ENCODE assay signal across 16 cellular contexts in the genomic region with DNA sequence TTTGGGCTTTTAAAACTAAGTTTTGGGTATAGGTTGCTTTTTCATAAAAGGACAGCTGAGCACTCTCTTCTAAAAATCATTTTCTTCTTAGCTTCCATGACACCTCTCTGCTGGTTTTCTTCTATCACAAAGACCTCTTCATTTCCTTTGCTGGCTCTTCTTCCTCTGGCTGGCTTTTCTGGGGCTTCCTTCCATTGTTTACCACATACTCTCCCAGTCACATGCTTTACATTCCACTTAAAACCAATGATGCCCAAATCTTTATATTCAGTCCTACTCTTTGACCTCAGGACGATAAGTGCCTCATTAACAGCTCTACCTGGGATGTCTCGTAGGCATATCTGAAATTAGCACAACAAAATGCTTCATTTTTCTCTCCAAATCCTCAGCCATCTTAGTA. TPM values are rescaled to one million over a fixed set of nuclear protein-coding genes. Genes with fewer than 3 reads are reported as not detected.
A peak's percentile ranks its signal among the peaks of the same experiment; 100 is the strongest.
DNase-seq lines count a peak whose midpoint lies in the region; ATAC-seq and TF ChIP-seq lines count a peak whose summit lies in the region.
"Had no signal": no experiment of that assay in that cellular context is flagged by ENCODE, and none has a peak within 500 bp of the region (broad histone marks: within the 10 kb centered on the region; RNA-seq: fewer than 3 reads in every experiment).

No MANE protein-coding gene starts in this region.

- H3K23ac ChIP-seq in IMR-90 (ENCODE audit: low read depth, low read length) = no peak overlapping the region

- H3K36me3 ChIP-seq in IMR-90 (ENCODE audit: control insufficient read depth, insufficient read depth, low read length) (peaks cover 14% of the 10 kb centered on the region), neural progenitor cell (peaks cover 23% of the 10 kb centered on the region), osteoblast (ENCODE audit: insufficient read depth, low read length) (peaks cover 45% of the 10 kb centered on the region), tibial artery (peaks cover 56 to 80% (median 71%) of the 10 kb centered on the region in 3 donors)

- H3K27me3 ChIP-seq in IMR-90 (ENCODE audit: control insufficient read depth, insufficient read depth, low read length) = no peaks in the 10 kb centered on the region
- H3K27me3 ChIP-seq in neural progenitor cell = no peaks in the 10 kb centered on the region
- H3K27me3 ChIP-seq in osteoblast (ENCODE audit: insufficient read depth, low read length) = no peaks in the 10 kb centered on the region
- H3K27me3 ChIP-seq in tibial artery = no peaks in the 10 kb centered on the region
- H3K27me3 ChIP-seq: BLaER1, heart left ventricle had no signal

- H3K9me1 ChIP-seq in IMR-90 (ENCODE audit: insufficient read depth, low read length) = no peaks in the 10 kb centered on the region

- no peak for DNase-seq in activated CD8-positive, alpha-beta T cell treated with anti-CD3 and anti-CD28 coated beads for 36 hours
- DNase-seq in activated CD8-positive, alpha-beta T cell treated with anti-CD3 and anti-CD28 coated beads, Interleukin-2, amount 10 ng/mL, durations not matched to agents 7 days and 5 days = no peak
- DNase-seq in IMR-90 = no peak
- DNase-seq in endothelial cell (ENCODE audit: low spot score) = peak; percentile 13
- DNase-seq in neural progenitor cell (ENCODE audit: low spot score) = no peak
- no peak for DNase-seq in osteoblast (ENCODE audit: insufficient read length, low spot score, missing footprints)
- DNase-seq in tibial artery = no peak
- DNase-seq: activated CD4-positive, alpha-beta T cell treated with anti-CD3 and anti-CD28 coated beads, Interleukin-2, amount 50 U/mL, for 1 hour; central memory CD4-positive, alpha-beta T cell; effector CD8-positive, alpha-beta T cell; heart left ventricle; immature natural killer cell; NCI-H69; posterior cingulate gyrus had no signal

- peak overlapping the region; percentile 68 for H3K27ac Mint-ChIP-seq in activated CD8-positive, alpha-beta T cell treated with anti-CD3 and anti-CD28 coated beads for 36 hours
- H3K27ac Mint-ChIP-seq in activated CD8-positive, alpha-beta T cell treated with anti-CD3 and anti-CD28 coated beads, Interleukin-2, amount 10 ng/mL, durations not matched to agents 7 days and 5 days = no peak overlapping the region
- H3K27ac Mint-ChIP-seq in endothelial cell (ENCODE audit: unreplicated experiment) (peak overlapping the region; percentile 99), neural progenitor cell (no peak overlapping the region)

- H3K56ac ChIP-seq in IMR-90 (ENCODE audit: extremely low read depth, insufficient read depth, low read length) = no peak overlapping the region

- 90% methylated on average over 2 of the region's 2 CpGs; no CpG with 5 or more reads in 1 of the 2 experiments for WGBS in IMR-90 (ENCODE audit: extremely low coverage in 2 of 2, insufficient read length in 1 of 2), 2 experiments

- no peak overlapping the region for H3K14ac ChIP-seq in IMR-90 (replicated peaks; ENCODE audit: low read depth, low read length)

- no peaks in the 10 kb centered on the region for H3K27me3 Mint-ChIP-seq in activated CD8-positive, alpha-beta T cell treated with anti-CD3 and anti-CD28 coated beads for 36 hours
- H3K27me3 Mint-ChIP-seq in activated CD8-positive, alpha-beta T cell treated with anti-CD3 and anti-CD28 coated beads, Interleukin-2, amount 10 ng/mL, durations not matched to agents 7 days and 5 days (ENCODE audit: low read depth) = no peaks in the 10 kb centered on the region
- H3K27me3 Mint-ChIP-seq in endothelial cell (ENCODE audit: unreplicated experiment) (peaks cover 2% of the 10 kb centered on the region), neural progenitor cell (ENCODE audit: insufficient read depth, low read depth) (no peaks in the 10 kb centered on the region)

- no peak overlapping the region for H4K91ac ChIP-seq in IMR-90 (ENCODE audit: insufficient read depth, low read depth, low read length)

- no peak overlapping the region for H3K4me3 ChIP-seq in IMR-90 (ENCODE audit: insufficient read depth, low read depth, low read length)
- no peak overlapping the region for H3K4me3 ChIP-seq in neural progenitor cell
- H3K4me3 ChIP-seq in osteoblast (ENCODE audit: insufficient read depth, low read length) = no peak overlapping the region
- no peak overlapping the region for H3K4me3 ChIP-seq in tibial artery
- H3K4me3 ChIP-seq: BLaER1, heart left ventricle had no signal

- no TSS peak for BruUV-seq in IMR-90 (replicated peaks; lab: Mats Ljungman, UMichigan)

- no peak overlapping the region for H2AK5ac ChIP-seq in IMR-90 (ENCODE audit: low read depth, low read length)

- no peak overlapping the region for H2BK15ac ChIP-seq in IMR-90 (ENCODE audit: low read depth, low read length)

- peaks cover 27% of the 10 kb centered on the region for H3K36me3 Mint-ChIP-seq in activated CD8-positive, alpha-beta T cell treated with anti-CD3 and anti-CD28 coated beads for 36 hours (ENCODE audit: low read depth)
- H3K36me3 Mint-ChIP-seq in activated CD8-positive, alpha-beta T cell treated with anti-CD3 and anti-CD28 coated beads, Interleukin-2, amount 10 ng/mL, durations not matched to agents 7 days and 5 days (ENCODE audit: low read depth) = peaks cover 44% of the 10 kb centered on the region
- H3K36me3 Mint-ChIP-seq in endothelial cell (ENCODE audit: low read depth, unreplicated experiment) = peaks cover 9% of the 10 kb centered on the region
- H3K36me3 Mint-ChIP-seq in neural progenitor cell = peaks cover 13% of the 10 kb centered on the region

- CTCF ChIA-PET in activated CD8-positive, alpha-beta T cell treated with anti-CD3 and anti-CD28 coated beads for 36 hours (lab: Charles Lee) = interaction anchor here (0.8 to 1.7 kb wide), 3 partner anchors 14 to 384 kb away, joined by 3 to 6 read pairs (median 3); partner anchors contain the start of genes PEX1 and RBM48
- CTCF ChIA-PET in activated CD8-positive, alpha-beta T cell treated with anti-CD3 and anti-CD28 coated beads, Interleukin-2, amount 10 ng/mL, durations not matched to agents 7 days and 5 days (lab: Charles Lee) = interaction anchor here (0.6 to 1.7 kb wide), 4 partner anchors 14 to 462 kb away, joined by 3 to 8 read pairs (median 4); partner anchors contain the start of genes PEX1 and RBM48
- CTCF ChIA-PET in IMR-90 (lab: Yijun Ruan, JAX) = no interaction called here

- H3K18ac ChIP-seq in IMR-90 (ENCODE audit: low read depth, low read length) = no peak overlapping the region

- TF ChIP-seq CTCF in activated CD8-positive, alpha-beta T cell treated with anti-CD3 and anti-CD28 coated beads for 36 hours (IDR thresholded peaks at IDR 0.05) = no peak
- TF ChIP-seq CTCF in IMR-90 (conservative IDR thresholded peaks at IDR 0.05; ENCODE audit: low read depth, low read length) (no peak), endothelial cell (IDR thresholded peaks at IDR 0.05; ENCODE audit: unreplicated experiment) (no peak), neural progenitor cell (IDR thresholded peaks at IDR 0.05) (no peak), osteoblast (IDR thresholded peaks at IDR 0.05; ENCODE audit: extremely low read depth, low read depth, low read length) (no peak), tibial artery (IDR thresholded peaks at IDR 0.05) (no peak)

- no peaks in the 10 kb centered on the region for H3K4me1 Mint-ChIP-seq in activated CD8-positive, alpha-beta T cell treated with anti-CD3 and anti-CD28 coated beads for 36 hours (ENCODE audit: low read depth)
- no peaks in the 10 kb centered on the region for H3K4me1 Mint-ChIP-seq in activated CD8-positive, alpha-beta T cell treated with anti-CD3 and anti-CD28 coated beads, Interleukin-2, amount 10 ng/mL, durations not matched to agents 7 days and 5 days (ENCODE audit: low read depth)
- peaks cover 33% of the 10 kb centered on the region for H3K4me1 Mint-ChIP-seq in endothelial cell (ENCODE audit: unreplicated experiment)
- H3K4me1 Mint-ChIP-seq in neural progenitor cell = no peaks in the 10 kb centered on the region
- H3K4me1 Mint-ChIP-seq: immature natural killer cell had no signal

- intact Hi-C loops in activated CD8-positive, alpha-beta T cell treated with anti-CD3 and anti-CD28 coated beads for 36 hours (cut with micrococcal nuclease) = no loop called here
- intact Hi-C loops in IMR-90 (cut with micrococcal nuclease) = no loop called here
- intact Hi-C loops in tibial artery (cut with DNase I; ENCODE audit: low total_unique reads) = no loop called here

- H3K4me2 ChIP-seq in IMR-90 (ENCODE audit: low read depth, low read length) (no peak overlapping the region), neural progenitor cell (no peak overlapping the region), osteoblast (ENCODE audit: insufficient read depth, low read length) (no peak overlapping the region)
- H3K4me2 ChIP-seq: BLaER1 had no signal

- POLR2A ChIA-PET in activated CD8-positive, alpha-beta T cell treated with anti-CD3 and anti-CD28 coated beads for 36 hours (lab: Charles Lee) = interaction anchor here (0.6 to 1.7 kb wide), 3 partner anchors 17 to 538 kb away, joined by 3 to 7 read pairs (median 5); no protein-coding TSS in a partner anchor
- POLR2A ChIA-PET in activated CD8-positive, alpha-beta T cell treated with anti-CD3 and anti-CD28 coated beads, Interleukin-2, amount 10 ng/mL, durations not matched to agents 7 days and 5 days (lab: Charles Lee) = interaction anchor here (0.7 kb wide), 1 partner anchor 35 kb away, joined by 3 read pairs; the partner anchor contains the start of genes PEX1 and RBM48
- POLR2A ChIA-PET in IMR-90 (lab: Charles Lee; ENCODE audit: unreplicated experiment) = no interaction called here

- ATAC-seq in activated CD8-positive, alpha-beta T cell treated with anti-CD3 and anti-CD28 coated beads for 36 hours = no peak
- ATAC-seq in activated CD8-positive, alpha-beta T cell treated with anti-CD3 and anti-CD28 coated beads, Interleukin-2, amount 10 ng/mL, durations not matched to agents 7 days and 5 days = no peak
- peak; percentile 66 for ATAC-seq in IMR-90 (ENCODE audit: low read depth)
- ATAC-seq in GM21526 (IDR thresholded peaks at IDR 0.05; ENCODE audit: low FRiP score, unreplicated experiment) = no peak
- ATAC-seq: heart left ventricle had no signal

- H2AK9ac ChIP-seq in IMR-90 (replicated peaks; ENCODE audit: low read depth, low read length, poor library complexity) = no peak overlapping the region

- no peak overlapping the region for H4K8ac ChIP-seq in IMR-90 (ENCODE audit: low read depth in 2 of 2, low read length in 2 of 2)

- H3K9me3 Mint-ChIP-seq in activated CD8-positive, alpha-beta T cell treated with anti-CD3 and anti-CD28 coated beads for 36 hours = no peaks in the 10 kb centered on the region
- no peaks in the 10 kb centered on the region for H3K9me3 Mint-ChIP-seq in activated CD8-positive, alpha-beta T cell treated with anti-CD3 and anti-CD28 coated beads, Interleukin-2, amount 10 ng/mL, durations not matched to agents 7 days and 5 days (ENCODE audit: insufficient read depth)
- H3K9me3 Mint-ChIP-seq in endothelial cell (ENCODE audit: unreplicated experiment) (no peaks in the 10 kb centered on the region), neural progenitor cell (no peaks in the 10 kb centered on the region)
- H3K9me3 Mint-ChIP-seq: immature natural killer cell had no signal

- H2BK5ac ChIP-seq in IMR-90 (ENCODE audit: low read depth, low read length, poor library complexity, severe bottlenecking) = no peak overlapping the region

- peaks cover 12% of the 10 kb centered on the region for H3F3A ChIP-seq in neural progenitor cell (ENCODE audit: low read depth)

- H2AFZ ChIP-seq in IMR-90 (replicated peaks; ENCODE audit: low read length, poor library complexity) = no peak overlapping the region
- no peak overlapping the region for H2AFZ ChIP-seq in neural progenitor cell (replicated peaks)
- H2AFZ ChIP-seq in osteoblast (ENCODE audit: low read length) = no peak overlapping the region

- no peaks in the 10 kb centered on the region for H3K4me1 ChIP-seq in IMR-90 (ENCODE audit: control insufficient read depth, insufficient read depth, low read length)
- H3K4me1 ChIP-seq in neural progenitor cell = no peaks in the 10 kb centered on the region
- H3K4me1 ChIP-seq in osteoblast (ENCODE audit: insufficient read depth, low read length) = peaks cover 4% of the 10 kb centered on the region
- H3K4me1 ChIP-seq in tibial artery = no peaks in the 10 kb centered on the region
- H3K4me1 ChIP-seq: BLaER1 had no signal

- TF ChIP-seq POLR2A in IMR-90 (IDR thresholded peaks at IDR 0.05; ENCODE audit: low read depth, low read length) = no peak

- H2BK20ac ChIP-seq in IMR-90 (ENCODE audit: low read depth, low read length) = no peak overlapping the region

- H4K5ac ChIP-seq in IMR-90 (ENCODE audit: low read depth, low read length) = no peak overlapping the region

- H3K79me1 ChIP-seq in IMR-90 (ENCODE audit: low read depth in 1 of 2, low read length in 2 of 2) = peaks cover 3 to 17% of the 10 kb centered on the region in 2 experiments; a peak in 3 of 4 replicates

- H4K20me1 ChIP-seq in IMR-90 (ENCODE audit: insufficient read depth, low read length) = no peaks in the 10 kb centered on the region; the same call in 1 of the 2 replicates
- H4K20me1 ChIP-seq in neural progenitor cell (ENCODE audit: low read depth) = no peaks in the 10 kb centered on the region
- no peaks in the 10 kb centered on the region for H4K20me1 ChIP-seq in osteoblast (ENCODE audit: insufficient read depth, low read length)

- H2BK120ac ChIP-seq in IMR-90 (ENCODE audit: low read depth, low read length) = no peak overlapping the region

- in situ Hi-C loops in IMR-90 (cut with MboI; ENCODE audit: low sequenced_read_pairs) = no loop called here

- no peak for TF ChIP-seq RAD21 in IMR-90 (IDR thresholded peaks at IDR 0.05; ENCODE audit: low read length)

- dilution Hi-C loops in IMR-90 (cut with HindIII; ENCODE audit: low sequenced_read_pairs, unreplicated experiment) = no loop called here

- H3K9me3 ChIP-seq in IMR-90 (ENCODE audit: control insufficient read depth, insufficient read depth, low read length) = no peaks in the 10 kb centered on the region
- H3K9me3 ChIP-seq in neural progenitor cell (ENCODE audit: low read depth) = no peaks in the 10 kb centered on the region
- H3K9me3 ChIP-seq in osteoblast (ENCODE audit: low read depth, low read length) = no peaks in the 10 kb centered on the region
- H3K9me3 ChIP-seq in tibial artery = no peaks in the 10 kb centered on the region
- H3K9me3 ChIP-seq: BLaER1, heart left ventricle had no signal

- H3K27ac ChIP-seq in IMR-90 (ENCODE audit: insufficient read depth, low read length) (no peak overlapping the region), neural progenitor cell (peak overlapping the region; percentile 67), osteoblast (ENCODE audit: low read depth, low read length) (no peak overlapping the region), tibial artery (no peak overlapping the region)
- H3K27ac ChIP-seq: BLaER1, heart left ventricle had no signal

- H3K79me2 ChIP-seq in neural progenitor cell (ENCODE audit: low read depth) = no peaks in the 10 kb centered on the region
- H3K79me2 ChIP-seq in osteoblast (ENCODE audit: insufficient read depth, low read length) = no peaks in the 10 kb centered on the region

- no peak overlapping the region for H3K4ac ChIP-seq in IMR-90 (ENCODE audit: low read depth, low read length)

- no peak overlapping the region for H3K9ac ChIP-seq in IMR-90 (ENCODE audit: low read depth, low read length)
- H3K9ac ChIP-seq in neural progenitor cell = no peak overlapping the region
- H3K9ac ChIP-seq: BLaER1 had no signal

- no peak overlapping the region for H3K4me3 Mint-ChIP-seq in activated CD8-positive, alpha-beta T cell treated with anti-CD3 and anti-CD28 coated beads for 36 hours
- H3K4me3 Mint-ChIP-seq in activated CD8-positive, alpha-beta T cell treated with anti-CD3 and anti-CD28 coated beads, Interleukin-2, amount 10 ng/mL, durations not matched to agents 7 days and 5 days = no peak overlapping the region
- H3K4me3 Mint-ChIP-seq in endothelial cell (ENCODE audit: unreplicated experiment) (peak overlapping the region; percentile 35), neural progenitor cell (no peak overlapping the region)
- H3K4me3 Mint-ChIP-seq: immature natural killer cell had no signal

RNA-seq across cellular contexts. Expression of gene FAM133B, which starts 26.8 kb away (rescaled TPM):
- 10 to 100 TPM; 27.9 to 30.3 TPM for total RNA-seq in activated CD8-positive, alpha-beta T cell treated with anti-CD3 and anti-CD28 coated beads for 36 hours
- 10 to 100 TPM; 31.6 to 32.8 TPM for total RNA-seq in activated CD8-positive, alpha-beta T cell treated with anti-CD3 and anti-CD28 coated beads, Interleukin-2, amount 10 ng/mL, durations not matched to agents 7 days and 5 days
- total RNA-seq in IMR-90 (2012; rRNA removed) (5.4 and 16.4 TPM in 2 replicates), endothelial cell (ENCODE audit: unreplicated experiment) (20.2 TPM), neural progenitor cell (ENCODE audit: low replicate concordance) (47.5 and 69.9 TPM in 2 replicates), osteoblast (17.1 and 17.4 TPM in 2 replicates)
- polyA plus RNA-seq in IMR-90 (2012; rRNA removed) = 9.5 and 10.6 TPM in 2 replicates
- polyA plus RNA-seq in IMR-90 (2012; cell fraction: cytosol; rRNA removed) = 1.3 and 2.1 TPM in 2 replicates
- 2.5 and 20.4 TPM in 2 replicates for polyA plus RNA-seq in IMR-90 (2012; cell fraction: nucleus; rRNA removed; ENCODE audit: low replicate concordance)

RNA-seq across cellular contexts. Expression of gene RBM48, which starts 34.8 kb away (rescaled TPM):
- total RNA-seq in activated CD8-positive, alpha-beta T cell treated with anti-CD3 and anti-CD28 coated beads for 36 hours = 10 to 100 TPM; 11.5 to 13.4 TPM
- total RNA-seq in activated CD8-positive, alpha-beta T cell treated with anti-CD3 and anti-CD28 coated beads, Interleukin-2, amount 10 ng/mL, durations not matched to agents 7 days and 5 days = 10 to 100 TPM; 14.5 to 15.4 TPM
- total RNA-seq in IMR-90 (2012; rRNA removed) (5.6 and 10.6 TPM in 2 replicates), endothelial cell (ENCODE audit: unreplicated experiment) (17.3 TPM), neural progenitor cell (ENCODE audit: low replicate concordance) (13.5 and 22.8 TPM in 2 replicates), osteoblast (7.4 and 11.2 TPM in 2 replicates)
- 3.2 and 5.1 TPM in 2 replicates for polyA plus RNA-seq in IMR-90 (2012; rRNA removed)
- polyA plus RNA-seq in IMR-90 (2012; cell fraction: cytosol; rRNA removed) = 0.69 and 1.2 TPM in 2 replicates
- polyA plus RNA-seq in IMR-90 (2012; cell fraction: nucleus; rRNA removed; ENCODE audit: low replicate concordance) = 2.5 and 12.0 TPM in 2 replicates

RNA-seq across cellular contexts. Expression of gene PEX1, which starts 35.0 kb away (rescaled TPM):
- 10 to 100 TPM; 16.6 to 16.9 TPM for total RNA-seq in activated CD8-positive, alpha-beta T cell treated with anti-CD3 and anti-CD28 coated beads for 36 hours
- 10 to 100 TPM; 13.6 to 16.8 TPM for total RNA-seq in activated CD8-positive, alpha-beta T cell treated with anti-CD3 and anti-CD28 coated beads, Interleukin-2, amount 10 ng/mL, durations not matched to agents 7 days and 5 days
- total RNA-seq in IMR-90 (2012; rRNA removed) (12.7 and 13.9 TPM in 2 replicates), endothelial cell (ENCODE audit: unreplicated experiment) (20.3 TPM), neural progenitor cell (ENCODE audit: low replicate concordance) (34.3 and 67.6 TPM in 2 replicates), osteoblast (23.6 and 25.7 TPM in 2 replicates)
- polyA plus RNA-seq in IMR-90 (2012; rRNA removed) = 6.8 and 8.1 TPM in 2 replicates
- polyA plus RNA-seq in IMR-90 (2012; cell fraction: cytosol; rRNA removed) = 1.3 and 1.4 TPM in 2 replicates
- 5.0 and 39.0 TPM in 2 replicates for polyA plus RNA-seq in IMR-90 (2012; cell fraction: nucleus; rRNA removed; ENCODE audit: low replicate concordance)

Comparison
In these comparisons a context has a peak if more than half of its experiments do, and no peak if none do; other contexts are left out.
1. H3K27ac Mint-ChIP-seq: peak in activated CD8-positive, alpha-beta T cell treated with anti-CD3 and anti-CD28 coated beads for 36 hours (single experiment) and endothelial cell (single experiment); none in activated CD8-positive, alpha-beta T cell treated with anti-CD3 and anti-CD28 coated beads, Interleukin-2, amount 10 ng/mL, durations not matched to agents 7 days and 5 days (single experiment) and neural progenitor cell (single experiment).